ENCODE assay signal across 8 cellular contexts in the genomic region with DNA sequence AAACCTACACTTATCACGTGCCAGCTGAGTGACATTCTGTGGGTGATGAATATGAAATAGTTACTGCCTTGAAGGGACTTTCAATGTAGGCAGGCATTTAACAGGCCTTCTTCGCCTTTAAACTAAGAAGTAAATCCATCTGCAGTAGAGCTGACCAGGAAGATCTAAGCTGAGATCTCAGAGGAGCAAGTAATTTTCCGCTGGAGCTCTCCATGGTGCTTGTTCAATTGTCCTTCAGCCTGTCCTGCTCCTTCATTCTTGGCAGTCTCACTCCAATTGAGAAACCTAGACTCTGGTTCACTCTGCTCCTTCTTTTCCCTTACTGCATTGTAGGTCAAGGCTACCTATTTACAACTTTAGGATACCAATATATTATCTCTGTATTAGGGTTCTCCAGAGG.
DNase-seq lines count a peak whose midpoint lies in the region; ATAC-seq and TF ChIP-seq lines count a peak whose summit lies in the region.

No MANE protein-coding gene starts in this region.

- H3K4me3 ChIP-seq in GM12865 (ENCODE audit: low read depth, low read length) = no peak overlapping the region
- H3K4me3 ChIP-seq in WERI-Rb-1 (ENCODE audit: low read depth, low read length) = no peak overlapping the region

- H3K27ac ChIP-seq in WERI-Rb-1 = no peak overlapping the region

- peaks cover 3% of the 10 kb centered on the region for H3K27me3 ChIP-seq in WERI-Rb-1 (ENCODE audit: insufficient read depth, low read depth, severe bottlenecking)

- peak; percentile 5 for DNase-seq in GM12865 (ENCODE audit: low read depth)
- peak; percentile 30 for DNase-seq in NCI-H460 (ENCODE audit: extremely low read depth, low read depth)
- DNase-seq in ecto neural progenitor cell (ENCODE audit: low spot score) = peak; percentile 47
- DNase-seq in myocyte (ENCODE audit: low read depth) = peak; percentile 73
- no peak for DNase-seq in middle frontal gyrus (ENCODE audit: extremely low spot score, low spot score)
- DNase-seq in epidermal melanocyte (ENCODE audit: insufficient read length, low spot score) = no peak
- DNase-seq in WERI-Rb-1 = no peak

- no peak for ATAC-seq in HG02588 (IDR thresholded peaks at IDR 0.05; ENCODE audit: unreplicated experiment)

- no peaks in the 10 kb centered on the region for H3K36me3 ChIP-seq in WERI-Rb-1

- TF ChIP-seq CTCF in GM12865 (IDR thresholded peaks at IDR 0.05; ENCODE audit: insufficient read depth, low read depth, low read length, missing control alignments) (no peak), WERI-Rb-1 (IDR thresholded peaks at IDR 0.05; ENCODE audit: low read depth, low read length) (no peak)

- no peaks in the 10 kb centered on the region for H3K9me3 ChIP-seq in WERI-Rb-1 (ENCODE audit: severe bottlenecking)

Comparison
In these comparisons a context has a peak if more than half of its experiments do, and no peak if none do; other contexts are left out.
1. DNase-seq: peak in GM12865 (single experiment), NCI-H460 (single experiment), ecto neural progenitor cell (single experiment) and myocyte (single experiment); none in middle frontal gyrus (single experiment), epidermal melanocyte (single experiment) and WERI-Rb-1 (single experiment).